9 cellular contexts compared by ENCODE assay signal in genomic region chr21:36478207-36478701, GRCh38. TPM values are rescaled to one million over a fixed set of nuclear protein-coding genes. Genes with fewer than 3 reads are reported as not detected.
DNase-seq lines count a peak whose midpoint lies in the region; ATAC-seq and TF ChIP-seq lines count a peak whose summit lies in the region.
"Had no signal": no experiment of that assay in that cellular context is flagged by ENCODE, and none has a peak within 500 bp of the region (broad histone marks: within the 10 kb centered on the region; RNA-seq: fewer than 3 reads in every experiment).

No MANE protein-coding gene starts in this region.

- no peak overlapping the region for H3K27ac Mint-ChIP-seq in stimulated activated memory B cell treated with anti-CD40 and anti-IgM and Interleukin-4, amounts not matched to agents 10 μg/mL and 1 μg/mL and 100 μg/mL, for 72 hours

- no peak overlapping the region for H3K4me3 Mint-ChIP-seq in stimulated activated memory B cell treated with anti-CD40 and anti-IgM and Interleukin-4, amounts not matched to agents 10 μg/mL and 1 μg/mL and 100 μg/mL, for 72 hours

- H3K4me1 ChIP-seq in cardiac muscle cell (ENCODE audit: low read depth) = peaks cover 40% of the 10 kb centered on the region
- peaks cover 16% of the 10 kb centered on the region for H3K4me1 ChIP-seq in SJSA1 (replicated peaks)

- no peaks in the 10 kb centered on the region for H3K27me3 ChIP-seq in cardiac muscle cell
- no peaks in the 10 kb centered on the region for H3K27me3 ChIP-seq in SJSA1 (replicated peaks)

- intact Hi-C loops in Right ventricle myocardium inferior (cut with DNase I) = no loop called here

- DNase-seq in cardiac muscle cell (ENCODE audit: low read depth in 1 of 2, low spot score in 1 of 2) (peak in 1 of 2 donors; percentile 68), Right ventricle myocardium inferior (ENCODE audit: missing footprints) (no peak), SJSA1 (ENCODE audit: low read depth in 1 of 2, low spot score in 2 of 2) (peak; percentile 62 to 77), glomerular visceral epithelial cell (ENCODE audit: extremely low spot score) (peak; percentile 80), DMS79 (lab: John Stamatoyannopoulos, UW) (no peak), NCI-H524 (lab: John Stamatoyannopoulos, UW) (no peak)
- DNase-seq: NCI-H510A treated with DMSO at 0.1 percent for 48 hours had no signal

- no peaks in the 10 kb centered on the region for H3K9me3 ChIP-seq in cardiac muscle cell (ENCODE audit: low read depth)
- no peaks in the 10 kb centered on the region for H3K9me3 ChIP-seq in SJSA1 (replicated peaks)

- no peaks in the 10 kb centered on the region for H3K36me3 ChIP-seq in cardiac muscle cell
- H3K36me3 ChIP-seq in SJSA1 = no peaks in the 10 kb centered on the region

- H3K9me3 Mint-ChIP-seq in stimulated activated memory B cell treated with anti-CD40 and anti-IgM and Interleukin-4, amounts not matched to agents 10 μg/mL and 1 μg/mL and 100 μg/mL, for 72 hours = no peaks in the 10 kb centered on the region

- H3K27me3 Mint-ChIP-seq in stimulated activated memory B cell treated with anti-CD40 and anti-IgM and Interleukin-4, amounts not matched to agents 10 μg/mL and 1 μg/mL and 100 μg/mL, for 72 hours = peaks cover 18% of the 10 kb centered on the region

- ATAC-seq in Right ventricle myocardium inferior (no peak), GM18861 (IDR thresholded peaks at IDR 0.05; ENCODE audit: unreplicated experiment) (no peak)
- ATAC-seq in stimulated activated memory B cell treated with anti-CD40 and anti-IgM and Interleukin-4, amounts not matched to agents 10 μg/mL and 1 μg/mL and 100 μg/mL, for 72 hours = peak; percentile 50

- H3K4me3 ChIP-seq in cardiac muscle cell = no peak overlapping the region
- no peak overlapping the region for H3K4me3 ChIP-seq in SJSA1

- H3K36me3 Mint-ChIP-seq in stimulated activated memory B cell treated with anti-CD40 and anti-IgM and Interleukin-4, amounts not matched to agents 10 μg/mL and 1 μg/mL and 100 μg/mL, for 72 hours = no peaks in the 10 kb centered on the region

- no peak for TF ChIP-seq CTCF in cardiac muscle cell (IDR thresholded peaks at IDR 0.05; ENCODE audit: low read depth, low read length)

- H3K27ac ChIP-seq in cardiac muscle cell (peak overlapping the region; percentile 94), SJSA1 (peak overlapping the region; percentile 40)

- no peaks in the 10 kb centered on the region for H3K4me1 Mint-ChIP-seq in stimulated activated memory B cell treated with anti-CD40 and anti-IgM and Interleukin-4, amounts not matched to agents 10 μg/mL and 1 μg/mL and 100 μg/mL, for 72 hours

RNA-seq across cellular contexts. Expression of gene CLDN14, which starts 1.7 kb away (rescaled TPM):
- total RNA-seq in cardiac muscle cell (not detected in 2 replicates), Right ventricle myocardium inferior (not detected)
- not detected in 2 replicates for polyA plus RNA-seq in cardiac muscle cell
- not detected in 2 replicates for total RNA-seq in SJSA1 (2014; rRNA removed; shearing (Covaris generic))

Comparison
In these comparisons a context has a peak if more than half of its experiments do, and no peak if none do; other contexts are left out.
1. DNase-seq: peak in SJSA1 (2 of 2) and glomerular visceral epithelial cell (single experiment); none in Right ventricle myocardium inferior (single experiment), DMS79 (single experiment) and NCI-H524 (0 of 2).